7 cellular contexts compared by ENCODE assay signal in genomic region chr4:27930976-27931375, GRCh38.
"Had no signal": no experiment of that assay in that cellular context is flagged by ENCODE, and none has a peak within 500 bp of the region (broad histone marks: within the 10 kb centered on the region; RNA-seq: fewer than 3 reads in every experiment).

No MANE protein-coding gene starts in this region.

- ATAC-seq: GM23338, HCT116, K562 had no signal

- DNase-seq: H7, HFFc6, IMR-90, KG1 had no signal
